ENCODE assay signal across 21 cellular contexts in the genomic region with DNA sequence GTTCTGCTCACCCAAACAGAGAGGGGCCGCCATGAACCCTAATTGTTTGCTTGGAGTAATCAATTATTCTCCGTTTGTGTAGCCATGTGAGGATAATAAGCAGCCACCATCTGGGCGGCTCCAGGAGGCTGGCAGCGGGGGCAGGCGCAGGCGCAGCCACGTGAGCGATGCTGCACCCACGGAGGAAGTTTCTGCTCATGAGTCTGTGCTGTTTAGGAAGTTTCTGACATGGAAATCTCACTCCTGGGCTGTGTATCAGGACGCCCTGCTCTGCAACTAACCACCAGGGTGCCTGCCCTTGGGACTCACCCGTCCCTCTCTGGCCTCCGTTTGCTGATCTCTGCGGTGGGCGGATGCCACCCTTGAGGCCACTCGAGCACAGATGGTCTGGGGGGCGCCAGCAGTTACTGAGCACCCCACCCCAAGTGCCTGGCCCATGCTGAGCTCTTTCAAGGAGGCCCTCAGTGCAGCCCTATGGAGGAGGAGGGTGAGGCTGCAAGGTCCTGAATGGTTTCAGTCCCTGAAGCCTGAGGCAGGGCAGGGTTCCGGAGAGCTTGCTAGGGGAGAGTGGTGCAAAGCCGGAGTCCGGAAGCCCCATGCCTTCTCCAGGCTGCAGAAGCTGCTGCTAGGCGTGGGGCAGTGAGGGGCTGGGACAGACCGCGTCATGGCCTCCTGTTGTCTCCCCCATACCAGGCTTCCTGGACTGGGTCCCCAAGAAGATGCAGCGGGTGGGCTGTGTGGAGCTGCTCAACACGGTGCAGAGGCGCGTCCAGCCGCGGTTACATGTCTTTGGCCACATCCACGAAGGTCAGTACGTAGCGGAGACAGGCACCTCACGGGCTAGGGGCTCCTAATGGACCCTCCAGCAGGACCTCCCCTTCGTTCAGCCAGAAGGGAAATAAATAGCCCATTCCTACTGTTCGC.
DNase-seq lines count a peak whose midpoint lies in the region; ATAC-seq and TF ChIP-seq lines count a peak whose summit lies in the region.
"Had no signal": no experiment of that assay in that cellular context is flagged by ENCODE, and none has a peak within 500 bp of the region (broad histone marks: within the 10 kb centered on the region; RNA-seq: fewer than 3 reads in every experiment).

No MANE protein-coding gene starts in this region.

- no peaks in the 10 kb centered on the region for H4K20me1 ChIP-seq in osteoblast (ENCODE audit: insufficient read depth, low read length)
- H4K20me1 ChIP-seq: BLaER1 had no signal

- no peak overlapping the region for H2AFZ ChIP-seq in osteoblast (ENCODE audit: low read length)

- no peak for TF ChIP-seq EP300 in stomach (IDR thresholded peaks at IDR 0.05)

- WGBS in stomach, 5 donors, result 70 to 84% (median 75%) methylated on average over 26 to 34 of the region's 34 CpGs

- H3K4me1 ChIP-seq in osteoblast (ENCODE audit: insufficient read depth, low read length), result no peaks in the 10 kb centered on the region
- H3K4me1 ChIP-seq in stomach, result no peaks in the 10 kb centered on the region
- H3K4me1 ChIP-seq: A549, BLaER1 had no signal

- no peak for TF ChIP-seq POLR2A in stomach (IDR thresholded peaks at IDR 0.05)

- H3K79me2 ChIP-seq in osteoblast (ENCODE audit: insufficient read depth, low read length), result no peaks in the 10 kb centered on the region

- no peak overlapping the region for H3K4me2 ChIP-seq in osteoblast (ENCODE audit: insufficient read depth, low read length)
- H3K4me2 ChIP-seq: A549, BLaER1, KMS-11, SK-N-SH had no signal

- H3K4me3 ChIP-seq in osteoblast (ENCODE audit: insufficient read depth, low read length), result no peak overlapping the region
- H3K4me3 ChIP-seq in stomach, result no peak overlapping the region
- H3K4me3 ChIP-seq: A549, BLaER1 had no signal

- no peak for TF ChIP-seq CTCF in osteoblast (IDR thresholded peaks at IDR 0.05; ENCODE audit: extremely low read depth, low read depth, low read length)
- TF ChIP-seq CTCF in stomach (IDR thresholded peaks at IDR 0.05), result no peak

- no peaks in the 10 kb centered on the region for H3K27me3 ChIP-seq in osteoblast (ENCODE audit: insufficient read depth, low read length)
- H3K27me3 ChIP-seq in stomach, result peaks cover 0 to 7% (median 0%) of the 10 kb centered on the region in 3 donors
- H3K27me3 ChIP-seq: BLaER1 had no signal

- H3K36me3 ChIP-seq in osteoblast (ENCODE audit: insufficient read depth, low read length) (no peaks in the 10 kb centered on the region), stomach (no peaks in the 10 kb centered on the region)
- H3K36me3 ChIP-seq: BLaER1 had no signal

- H3K27ac ChIP-seq in angular gyrus (ENCODE audit: low read depth, low read length) (peak overlapping the region; percentile 19), osteoblast (ENCODE audit: low read depth, low read length) (no peak overlapping the region), stomach (no peak overlapping the region)
- H3K27ac ChIP-seq: A549, BLaER1, HL-60, KMS-11 had no signal

- peaks cover 3% of the 10 kb centered on the region for H3K9me3 ChIP-seq in osteoblast (ENCODE audit: low read depth, low read length)
- no peaks in the 10 kb centered on the region for H3K9me3 ChIP-seq in stomach
- H3K9me3 ChIP-seq: A549, BLaER1, SK-N-SH had no signal

- ATAC-seq in HG03378 (IDR thresholded peaks at IDR 0.05; ENCODE audit: unreplicated experiment), result no peak
- ATAC-seq: CD8-positive, alpha-beta T cell had no signal

- DNase-seq in Ammon's horn (ENCODE audit: low spot score), result peak; percentile 63
- DNase-seq in NCI-H1694 treated with DMSO at 0.1 percent for 48 hours (lab: John Stamatoyannopoulos, UW), result peak; percentile 83
- DNase-seq in osteoblast (ENCODE audit: insufficient read length, low spot score, missing footprints), result peak; percentile 66
- no peak for DNase-seq in middle frontal gyrus (ENCODE audit: extremely low spot score, low spot score)
- DNase-seq in stomach, result no peak
- DNase-seq: Calu3; CD8-positive, alpha-beta T cell; DMS79; H9; NCI-H1417 treated with DMSO at 0.1 percent for 48 hours; NCI-H2227 treated with DMSO at 0.1 percent for 48 hours; NCI-H526 treated with DMSO at 0.1 percent for 48 hours; OCI-M1; SHP77 treated with DMSO at 0.1 percent for 48 hours; SK-N-SH had no signal

- intact Hi-C loops in stomach (cut with DNase I; ENCODE audit: low total_unique reads), result no loop called here

Comparison
In these comparisons a context has a peak if more than half of its experiments do, and no peak if none do; other contexts are left out.
1. DNase-seq: peak in Ammon's horn (single experiment), NCI-H1694 treated with DMSO at 0.1 percent for 48 hours (single experiment) and osteoblast (single experiment); none in middle frontal gyrus (single experiment) and stomach (single experiment).